ENCODE assay signal across 13 cellular contexts in the genomic region with DNA sequence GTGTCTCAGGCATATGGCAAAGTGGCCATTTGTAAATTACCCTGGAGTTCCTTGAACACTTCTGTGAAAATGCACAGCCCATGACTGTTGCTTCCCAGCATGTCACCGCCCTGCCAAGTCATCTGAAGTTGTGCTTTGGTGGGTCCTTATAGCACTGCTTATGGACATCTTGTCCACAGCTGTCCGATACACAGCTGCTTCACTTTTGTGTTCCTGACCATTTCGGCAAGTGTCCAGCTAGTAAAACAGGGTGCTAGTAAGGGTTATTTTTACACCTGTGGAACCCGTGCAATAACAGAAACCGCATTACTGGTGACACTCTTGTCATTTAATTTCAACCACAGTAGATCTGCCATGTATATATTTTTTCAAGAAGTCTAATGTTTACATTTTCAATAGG. TPM values are rescaled to one million over a fixed set of nuclear protein-coding genes. Genes with fewer than 3 reads are reported as not detected.
A peak's percentile ranks its signal among the peaks of the same experiment; 100 is the strongest.
DNase-seq lines count a peak whose midpoint lies in the region; ATAC-seq and TF ChIP-seq lines count a peak whose summit lies in the region.
"Had no signal": no experiment of that assay in that cellular context is flagged by ENCODE, and none has a peak within 500 bp of the region (broad histone marks: within the 10 kb centered on the region; RNA-seq: fewer than 3 reads in every experiment).

No MANE protein-coding gene starts in this region.

- no peak overlapping the region for H3K4me3 ChIP-seq in KMS-11 (IDR thresholded peaks at IDR 0.05; ENCODE audit: insufficient read depth, low read depth, low read length)
- H3K4me3 ChIP-seq: lower lobe of right lung had no signal

- no peaks in the 10 kb centered on the region for H3K36me3 ChIP-seq in KMS-11 (ENCODE audit: insufficient read depth)
- H3K36me3 ChIP-seq: lower lobe of right lung had no signal

- H3K9ac ChIP-seq in KMS-11: peak overlapping the region; percentile 75; the same call in 1 of the 2 replicates

- ATAC-seq in GM18909 (IDR thresholded peaks at IDR 0.05; ENCODE audit: poor library complexity, unreplicated experiment) (no peak), Right ventricle myocardium inferior (no peak)
- ATAC-seq: lower lobe of right lung had no signal

- DNase-seq in activated CD4-positive, alpha-beta T cell treated with anti-CD3 and anti-CD28 coated beads, Interleukin-2, amount 10 ng/mL, durations not matched to agents 7 days and 5 days: no peak
- DNase-seq in activated CD4-positive, alpha-beta T cell treated with anti-CD3 and anti-CD28 coated beads, Interleukin-2, amount 50 U/mL, for 4 hours: no peak
- DNase-seq in activated naive CD8-positive, alpha-beta T cell treated with anti-CD3 and anti-CD28 coated beads for 36 hours: no peak
- DNase-seq in nephron progenitor cell (no peak), NCI-H526 treated with DMSO at 0.1 percent for 48 hours (lab: John Stamatoyannopoulos, UW) (no peak), Right ventricle myocardium inferior (ENCODE audit: missing footprints) (no peak)
- DNase-seq: activated CD4-positive, CD25-positive, alpha-beta regulatory T cell; DMS79 treated with DMSO at 0.1 percent for 48 hours; lower lobe of right lung; NCI-H1694; stimulated activated CD4-positive, alpha-beta T cell treated with anti-CD3 and anti-CD28 coated beads, Interleukin-12 subunit alpha, Interleukin-12 subunit beta, amount 100 ng/mL, for 4 hours had no signal

- intact Hi-C loops in Right ventricle myocardium inferior (cut with DNase I): no loop called here

- no peaks in the 10 kb centered on the region for H3K9me3 Mint-ChIP-seq in activated CD4-positive, alpha-beta T cell treated with anti-CD3 and anti-CD28 coated beads, Interleukin-2, amount 10 ng/mL, durations not matched to agents 7 days and 5 days
- no peaks in the 10 kb centered on the region for H3K9me3 Mint-ChIP-seq in activated naive CD8-positive, alpha-beta T cell treated with anti-CD3 and anti-CD28 coated beads for 36 hours
- H3K9me3 Mint-ChIP-seq in nephron progenitor cell: peaks cover 12% of the 10 kb centered on the region

- H3K27me3 Mint-ChIP-seq in activated CD4-positive, alpha-beta T cell treated with anti-CD3 and anti-CD28 coated beads, Interleukin-2, amount 10 ng/mL, durations not matched to agents 7 days and 5 days: no peaks in the 10 kb centered on the region
- no peaks in the 10 kb centered on the region for H3K27me3 Mint-ChIP-seq in activated naive CD8-positive, alpha-beta T cell treated with anti-CD3 and anti-CD28 coated beads for 36 hours
- no peaks in the 10 kb centered on the region for H3K27me3 Mint-ChIP-seq in nephron progenitor cell (ENCODE audit: low read depth, poor library complexity)

- H3K27ac Mint-ChIP-seq in activated CD4-positive, alpha-beta T cell treated with anti-CD3 and anti-CD28 coated beads, Interleukin-2, amount 10 ng/mL, durations not matched to agents 7 days and 5 days: peak overlapping the region; percentile 99
- H3K27ac Mint-ChIP-seq in activated naive CD8-positive, alpha-beta T cell treated with anti-CD3 and anti-CD28 coated beads for 36 hours: peak overlapping the region; percentile 69
- peak overlapping the region; percentile 47 for H3K27ac Mint-ChIP-seq in nephron progenitor cell

- no peaks in the 10 kb centered on the region for H3K27me3 ChIP-seq in KMS-11 (ENCODE audit: insufficient read depth, low read depth)

- H3K4me1 Mint-ChIP-seq in activated CD4-positive, alpha-beta T cell treated with anti-CD3 and anti-CD28 coated beads, Interleukin-2, amount 10 ng/mL, durations not matched to agents 7 days and 5 days: peaks cover 85% of the 10 kb centered on the region
- H3K4me1 Mint-ChIP-seq in activated naive CD8-positive, alpha-beta T cell treated with anti-CD3 and anti-CD28 coated beads for 36 hours: peaks cover 87% of the 10 kb centered on the region
- peaks cover 36% of the 10 kb centered on the region for H3K4me1 Mint-ChIP-seq in nephron progenitor cell

- no peak for TF ChIP-seq CTCF in KMS-11 (conservative IDR thresholded peaks at IDR 0.05; ENCODE audit: low read depth, low read length)
- no peak for TF ChIP-seq CTCF in nephron progenitor cell (IDR thresholded peaks at IDR 0.05)

- POLR2A ChIA-PET in activated CD4-positive, alpha-beta T cell treated with anti-CD3 and anti-CD28 coated beads, Interleukin-2, amount 10 ng/mL, durations not matched to agents 7 days and 5 days (lab: Charles Lee): no interaction called here

- peak overlapping the region; percentile 88 for H3K4me2 ChIP-seq in KMS-11

- H3K79me2 ChIP-seq in KMS-11 (ENCODE audit: insufficient read depth, low read depth): peaks cover 71% of the 10 kb centered on the region

- H3K36me3 Mint-ChIP-seq in activated CD4-positive, alpha-beta T cell treated with anti-CD3 and anti-CD28 coated beads, Interleukin-2, amount 10 ng/mL, durations not matched to agents 7 days and 5 days (ENCODE audit: low read depth): peaks cover 27% of the 10 kb centered on the region
- H3K36me3 Mint-ChIP-seq in activated naive CD8-positive, alpha-beta T cell treated with anti-CD3 and anti-CD28 coated beads for 36 hours: peaks cover 29% of the 10 kb centered on the region
- peaks cover 21% of the 10 kb centered on the region for H3K36me3 Mint-ChIP-seq in nephron progenitor cell (ENCODE audit: low read depth)

- CTCF ChIA-PET in activated CD4-positive, alpha-beta T cell treated with anti-CD3 and anti-CD28 coated beads, Interleukin-2, amount 10 ng/mL, durations not matched to agents 7 days and 5 days (lab: Charles Lee): interaction anchor here (1.1 to 1.5 kb wide), 2 partner anchors 9 to 25 kb away, joined by 3 to 4 read pairs; no protein-coding TSS in a partner anchor

- H3K4me3 Mint-ChIP-seq in activated CD4-positive, alpha-beta T cell treated with anti-CD3 and anti-CD28 coated beads, Interleukin-2, amount 10 ng/mL, durations not matched to agents 7 days and 5 days: no peak overlapping the region
- no peak overlapping the region for H3K4me3 Mint-ChIP-seq in activated naive CD8-positive, alpha-beta T cell treated with anti-CD3 and anti-CD28 coated beads for 36 hours
- no peak overlapping the region for H3K4me3 Mint-ChIP-seq in nephron progenitor cell

- H4K20me1 ChIP-seq in KMS-11 (ENCODE audit: insufficient read depth): no peaks in the 10 kb centered on the region

- no peak overlapping the region for H2AFZ ChIP-seq in KMS-11 (ENCODE audit: low read depth)

- H3K4me1 ChIP-seq in KMS-11 (ENCODE audit: low read depth, poor library complexity, severe bottlenecking): peaks cover 91% of the 10 kb centered on the region

- H3K27ac ChIP-seq in KMS-11: peak overlapping the region; percentile 96
- H3K27ac ChIP-seq: lower lobe of right lung had no signal

RNA-seq across cellular contexts. Expression of gene PIP4K2A, which starts 29.7 kb away (rescaled TPM):
- 100 to 1,000 TPM; 161 to 163 TPM for total RNA-seq in activated CD4-positive, alpha-beta T cell treated with anti-CD3 and anti-CD28 coated beads, Interleukin-2, amount 10 ng/mL, durations not matched to agents 7 days and 5 days
- total RNA-seq in activated naive CD8-positive, alpha-beta T cell treated with anti-CD3 and anti-CD28 coated beads for 36 hours: 100 to 1,000 TPM; 111 to 118 TPM
- 14.0 TPM for total RNA-seq in Right ventricle myocardium inferior

Comparison
In these comparisons a context has a peak if more than half of its experiments do, and no peak if none do; other contexts are left out.
1. H3K27ac Mint-ChIP-seq: peak in every context shown above with its lines; median percentile 99 in activated CD4-positive, alpha-beta T cell treated with anti-CD3 and anti-CD28 coated beads, Interleukin-2, amount 10 ng/mL, durations not matched to agents 7 days and 5 days; 69 in activated naive CD8-positive, alpha-beta T cell treated with anti-CD3 and anti-CD28 coated beads for 36 hours; 47 in nephron progenitor cell.